13 cellular contexts compared by ENCODE assay signal in genomic region chr3:162722336-162722735, GRCh38.
DNase-seq lines count a peak whose midpoint lies in the region; ATAC-seq and TF ChIP-seq lines count a peak whose summit lies in the region.
"Had no signal": no experiment of that assay in that cellular context is flagged by ENCODE, and none has a peak within 500 bp of the region (broad histone marks: within the 10 kb centered on the region; RNA-seq: fewer than 3 reads in every experiment).

No MANE protein-coding gene starts in this region.

- peak overlapping the region; percentile 50 for H2AFZ ChIP-seq in DND-41 (ENCODE audit: low read depth, low read length)

- TF ChIP-seq CTCF in DND-41 (IDR thresholded peaks at IDR 0.05; ENCODE audit: borderline replicate concordance, extremely low read depth, low read length, poor library complexity, severe bottlenecking) (no peak), WTC11 (IDR thresholded peaks at IDR 0.05) (no peak), testis (IDR thresholded peaks at IDR 0.05) (no peak), Calu3 (IDR thresholded peaks at IDR 0.05; ENCODE audit: unreplicated experiment) (no peak)

- H3K9ac ChIP-seq in DND-41 (ENCODE audit: low read depth, low read length) (peak overlapping the region; percentile 65), HUES48 (ENCODE audit: low read depth, low read length) (peak overlapping the region; percentile 13; the same call in 1 of the 2 replicates), iPS-20b (ENCODE audit: low read depth, low read length) (peak overlapping the region; percentile 12; the same call in 1 of the 2 replicates)

- no peak for TF ChIP-seq POLR2A in testis (IDR thresholded peaks at IDR 0.05)

- H3K36me3 ChIP-seq in DND-41 (ENCODE audit: insufficient read depth, low read length) (no peaks in the 10 kb centered on the region), HUES48 (ENCODE audit: control insufficient read depth, insufficient read depth, low read length) (no peaks in the 10 kb centered on the region), iPS-20b (ENCODE audit: insufficient read depth, low read depth, low read length) (no peaks in the 10 kb centered on the region), testis (ENCODE audit: low read depth, missing control alignments) (no peaks in the 10 kb centered on the region)

- H3K4me3 ChIP-seq in DND-41 (ENCODE audit: low read depth in 1 of 2, low read length in 2 of 2), result no peak overlapping the region
- peak overlapping the region; percentile 22; the same call in 1 of the 2 replicates for H3K4me3 ChIP-seq in HUES48 (ENCODE audit: low read depth, low read length)
- H3K4me3 ChIP-seq in iPS-20b (ENCODE audit: low read length), result no peak overlapping the region; the same call in 1 of the 2 replicates
- no peak overlapping the region for H3K4me3 ChIP-seq in testis

- no peaks in the 10 kb centered on the region for H3K27me3 ChIP-seq in DND-41 (ENCODE audit: insufficient read depth, low read length, poor library complexity)
- no peaks in the 10 kb centered on the region for H3K27me3 ChIP-seq in HUES48 (ENCODE audit: control insufficient read depth, insufficient read depth, low read length)
- H3K27me3 ChIP-seq in iPS-20b (ENCODE audit: insufficient read depth, low read length), result no peaks in the 10 kb centered on the region
- no peaks in the 10 kb centered on the region for H3K27me3 ChIP-seq in testis

- H4K20me1 ChIP-seq in DND-41 (ENCODE audit: insufficient read depth, low read length), result no peaks in the 10 kb centered on the region

- H3K4me2 ChIP-seq in DND-41 (ENCODE audit: insufficient read depth, low read length), result peak overlapping the region; percentile 52

- H3K79me2 ChIP-seq in DND-41 (ENCODE audit: insufficient read depth, low read length), result no peaks in the 10 kb centered on the region

- H3K4me1 Mint-ChIP-seq in WTC11, result peaks cover 21% of the 10 kb centered on the region
- no peaks in the 10 kb centered on the region for H3K4me1 Mint-ChIP-seq in Calu3 (ENCODE audit: low read depth, unreplicated experiment)
- H3K4me1 Mint-ChIP-seq: B cell; CD4-positive, alpha-beta memory T cell had no signal

- H3K4me3 Mint-ChIP-seq in WTC11, result no peak overlapping the region
- no peak overlapping the region for H3K4me3 Mint-ChIP-seq in Calu3 (ENCODE audit: low read depth, unreplicated experiment)
- H3K4me3 Mint-ChIP-seq: B cell; CD4-positive, alpha-beta memory T cell had no signal

- H3K9me3 Mint-ChIP-seq in WTC11, result no peaks in the 10 kb centered on the region
- no peaks in the 10 kb centered on the region for H3K9me3 Mint-ChIP-seq in Calu3 (ENCODE audit: low read depth, unreplicated experiment)

- CTCF ChIA-PET in WTC11 (lab: Charles Lee), result no interaction called here
- CTCF ChIA-PET in Calu3 (lab: Charles Lee), result no interaction called here

- DNase-seq in DND-41, result no peak
- no peak for DNase-seq in WTC11 (ENCODE audit: low spot score)
- DNase-seq in testis, result no peak
- DNase-seq in NCI-H774 (lab: John Stamatoyannopoulos, UW), result no peak
- no peak for DNase-seq in Calu3
- DNase-seq: CD4-positive, alpha-beta memory T cell; COR-L47; H7; KG1 had no signal

- H3K27ac ChIP-seq in DND-41 (ENCODE audit: low read length) (peak overlapping the region; percentile 96), HUES48 (ENCODE audit: low read depth, low read length) (peak overlapping the region; percentile 94), iPS-20b (ENCODE audit: low read length) (no peak overlapping the region), testis (no peak overlapping the region)
- H3K27ac ChIP-seq: C4-2B had no signal

- no peaks in the 10 kb centered on the region for H3K9me3 ChIP-seq in DND-41 (ENCODE audit: insufficient read depth, low read length, severe bottlenecking)
- no peaks in the 10 kb centered on the region for H3K9me3 ChIP-seq in HUES48 (ENCODE audit: control insufficient read depth, insufficient read depth, low read length)
- no peaks in the 10 kb centered on the region for H3K9me3 ChIP-seq in iPS-20b (ENCODE audit: insufficient read depth, low read depth, low read length)
- no peaks in the 10 kb centered on the region for H3K9me3 ChIP-seq in testis

- H3K4me1 ChIP-seq in DND-41 (ENCODE audit: insufficient read depth, low read length) (peaks cover 70% of the 10 kb centered on the region), HUES48 (ENCODE audit: control insufficient read depth, insufficient read depth, low read length) (peaks cover 48% of the 10 kb centered on the region), iPS-20b (ENCODE audit: insufficient read depth, low read length) (peaks cover 36% of the 10 kb centered on the region), testis (no peaks in the 10 kb centered on the region)

- POLR2A ChIA-PET in WTC11 (lab: Charles Lee), result no interaction called here

- intact Hi-C loops in testis (cut with DNase I; ENCODE audit: low total_unique reads), result no loop called here
- intact Hi-C loops in Calu3 (cut with micrococcal nuclease; ENCODE audit: unreplicated experiment), result loop anchor here (10.0 kb wide), 1 partner anchor 428 kb away; no protein-coding TSS in a partner anchor

- no peaks in the 10 kb centered on the region; the same call in 1 of the 2 replicates for H3K36me3 Mint-ChIP-seq in WTC11
- H3K36me3 Mint-ChIP-seq in Calu3 (ENCODE audit: insufficient read depth, unreplicated experiment), result no peaks in the 10 kb centered on the region
- H3K36me3 Mint-ChIP-seq: CD4-positive, alpha-beta memory T cell had no signal

- no TSS peak for BruUV-seq in Calu3 (replicated peaks; lab: Mats Ljungman, UMichigan)

- H3K27ac Mint-ChIP-seq in WTC11 (peak overlapping the region; percentile 69), Calu3 (ENCODE audit: unreplicated experiment) (no peak overlapping the region)
- H3K27ac Mint-ChIP-seq: B cell; CD4-positive, alpha-beta memory T cell had no signal

- ATAC-seq in DND-41 (ENCODE audit: insufficient read depth, low read depth) (no peak), WTC11 (no peak)

- no peaks in the 10 kb centered on the region for H3K27me3 Mint-ChIP-seq in WTC11 (ENCODE audit: low read depth)
- H3K27me3 Mint-ChIP-seq in Calu3 (ENCODE audit: unreplicated experiment), result no peaks in the 10 kb centered on the region
- H3K27me3 Mint-ChIP-seq: B cell; CD4-positive, alpha-beta memory T cell had no signal

TF ChIP-seq in WTC11, 78 proteins besides CTCF, POLR2A, EP300 and RAD21:
- TF ChIP-seq PRDM15 (CRISPR knock-in tag; IDR thresholded peaks at IDR 0.05), result no peak
- TF ChIP-seq FOXK1 (CRISPR knock-in tag; IDR thresholded peaks at IDR 0.05), result no peak
- no peak for TF ChIP-seq EMX1 (CRISPR knock-in tag; IDR thresholded peaks at IDR 0.05)
- no peak for TF ChIP-seq CREM (CRISPR knock-in tag; IDR thresholded peaks at IDR 0.05)
- no peak for TF ChIP-seq HMGA2 (CRISPR knock-in tag; IDR thresholded peaks at IDR 0.05)
- TF ChIP-seq PRRX2 (CRISPR knock-in tag; IDR thresholded peaks at IDR 0.05), result no peak

Comparison
In these comparisons a context has a peak if more than half of its experiments do, and no peak if none do; other contexts are left out.
1. H3K27ac ChIP-seq: peak in DND-41 (single experiment) and HUES48 (single experiment); none in iPS-20b (single experiment) and testis (0 of 2).
2. H3K9ac ChIP-seq: peak in every context shown above with its lines; median percentile 65 in DND-41; 13 in HUES48; 12 in iPS-20b.